9 cellular contexts compared by ENCODE assay signal in genomic region chr3:101825904-101826445, GRCh38. TPM values are rescaled to one million over a fixed set of nuclear protein-coding genes. Genes with fewer than 3 reads are reported as not detected.
DNase-seq lines count a peak whose midpoint lies in the region; ATAC-seq and TF ChIP-seq lines count a peak whose summit lies in the region.
"Had no signal": no experiment of that assay in that cellular context is flagged by ENCODE, and none has a peak within 500 bp of the region (broad histone marks: within the 10 kb centered on the region; RNA-seq: fewer than 3 reads in every experiment).

No MANE protein-coding gene starts in this region.

- 56 to 62% (median 60%) methylated on average over 2 of the region's 2 CpGs for WGBS in heart left ventricle, 4 donors

- intact Hi-C loops in heart left ventricle (cut with DNase I), result loop anchor here in 4 of 10 donors (2.0 to 10.0 kb wide), 3 partner anchors 23 to 909 kb away; partner anchors contain the start of gene NFKBIZ (in 2 of the 4)
- intact Hi-C loops in Right ventricle myocardium superior (cut with DNase I), result no loop called here
- intact Hi-C loops in upper lobe of right lung (cut with DNase I), result no loop called here

- TF ChIP-seq CTCF in heart left ventricle (IDR thresholded peaks at IDR 0.05) (no peak), upper lobe of right lung (IDR thresholded peaks at IDR 0.05) (no peak), progenitor cell of endocrine pancreas (IDR thresholded peaks at IDR 0.05; ENCODE audit: unreplicated experiment) (no peak)

- no peaks in the 10 kb centered on the region for H3K9me3 ChIP-seq in heart left ventricle
- H3K9me3 ChIP-seq in upper lobe of right lung, result no peaks in the 10 kb centered on the region

- DNase-seq in heart left ventricle, result no peak
- DNase-seq in Right ventricle myocardium superior, result no peak
- no peak for DNase-seq in activated naive CD8-positive, alpha-beta T cell treated with anti-CD3 and anti-CD28 coated beads, Interleukin-2, amount 50 U/mL, for 24 hours
- no peak for DNase-seq in memory B cell (ENCODE audit: low spot score in 2 of 2)
- DNase-seq in upper lobe of right lung, result no peak
- DNase-seq in progenitor cell of endocrine pancreas (ENCODE audit: low spot score, unreplicated experiment), result no peak

- no peaks in the 10 kb centered on the region for H3K27me3 ChIP-seq in heart left ventricle
- no peaks in the 10 kb centered on the region for H3K27me3 ChIP-seq in upper lobe of right lung

- H3K36me3 Mint-ChIP-seq in activated naive CD8-positive, alpha-beta T cell treated with anti-CD3 and anti-CD28 coated beads, Interleukin-2, amount 50 U/mL, for 24 hours (ENCODE audit: low read depth), result peaks cover 32% of the 10 kb centered on the region
- H3K36me3 Mint-ChIP-seq in memory B cell, result peaks cover 12% of the 10 kb centered on the region
- peaks cover 5% of the 10 kb centered on the region for H3K36me3 Mint-ChIP-seq in progenitor cell of endocrine pancreas (ENCODE audit: insufficient read depth)

- H3K4me1 ChIP-seq in heart left ventricle (peaks cover 0 to 37% (median 32%) of the 10 kb centered on the region in 12 donors), upper lobe of right lung (peaks cover 27% of the 10 kb centered on the region)

- H3K4me3 ChIP-seq in heart left ventricle (no peak overlapping the region), upper lobe of right lung (no peak overlapping the region)

- H3K27me3 Mint-ChIP-seq in activated naive CD8-positive, alpha-beta T cell treated with anti-CD3 and anti-CD28 coated beads, Interleukin-2, amount 50 U/mL, for 24 hours, result no peaks in the 10 kb centered on the region
- H3K27me3 Mint-ChIP-seq in memory B cell, result no peaks in the 10 kb centered on the region
- peaks cover 6% of the 10 kb centered on the region for H3K27me3 Mint-ChIP-seq in progenitor cell of endocrine pancreas

- ATAC-seq in heart left ventricle (no peak), Right ventricle myocardium superior (ENCODE audit: poor library complexity) (no peak), memory B cell (ENCODE audit: low read depth) (no peak), upper lobe of right lung (no peak), GM18511 (IDR thresholded peaks at IDR 0.05; ENCODE audit: unreplicated experiment) (no peak), GM18517 (IDR thresholded peaks at IDR 0.05; ENCODE audit: unreplicated experiment) (no peak)
- ATAC-seq in activated naive CD8-positive, alpha-beta T cell treated with anti-CD3 and anti-CD28 coated beads, Interleukin-2, amount 50 U/mL, for 24 hours, result no peak

- peak overlapping the region; percentile 87 for H3K27ac Mint-ChIP-seq in activated naive CD8-positive, alpha-beta T cell treated with anti-CD3 and anti-CD28 coated beads, Interleukin-2, amount 50 U/mL, for 24 hours
- H3K27ac Mint-ChIP-seq in memory B cell (peak overlapping the region; percentile 96), progenitor cell of endocrine pancreas (no peak overlapping the region)

- H3K4me1 Mint-ChIP-seq in activated naive CD8-positive, alpha-beta T cell treated with anti-CD3 and anti-CD28 coated beads, Interleukin-2, amount 50 U/mL, for 24 hours, result peaks cover 70% of the 10 kb centered on the region
- H3K4me1 Mint-ChIP-seq in memory B cell (peaks cover 33% of the 10 kb centered on the region), progenitor cell of endocrine pancreas (ENCODE audit: low read depth) (peaks cover 11% of the 10 kb centered on the region)

- H3K27ac ChIP-seq in heart left ventricle, result peak overlapping the region in 7 of 12 donors; percentile 18 to 91 (median 87)
- H3K27ac ChIP-seq in upper lobe of right lung, result peak overlapping the region; percentile 88
- H3K27ac ChIP-seq: C4-2B had no signal

- H3K36me3 ChIP-seq in heart left ventricle (peaks cover 0 to 25% (median 12%) of the 10 kb centered on the region in 9 donors), upper lobe of right lung (peaks cover 6% of the 10 kb centered on the region)

- H3K9me3 Mint-ChIP-seq in activated naive CD8-positive, alpha-beta T cell treated with anti-CD3 and anti-CD28 coated beads, Interleukin-2, amount 50 U/mL, for 24 hours, result no peaks in the 10 kb centered on the region
- no peaks in the 10 kb centered on the region for H3K9me3 Mint-ChIP-seq in memory B cell
- no peaks in the 10 kb centered on the region for H3K9me3 Mint-ChIP-seq in progenitor cell of endocrine pancreas (ENCODE audit: low read depth)

- H3K4me3 Mint-ChIP-seq in activated naive CD8-positive, alpha-beta T cell treated with anti-CD3 and anti-CD28 coated beads, Interleukin-2, amount 50 U/mL, for 24 hours, result peak overlapping the region; percentile 53
- H3K4me3 Mint-ChIP-seq in memory B cell (peak overlapping the region; percentile 82), progenitor cell of endocrine pancreas (ENCODE audit: low read depth) (no peak overlapping the region)

- no peak for TF ChIP-seq POLR2A in heart left ventricle (IDR thresholded peaks at IDR 0.05)

RNA-seq across cellular contexts. Expression of gene NFKBIZ, which starts 23.3 kb away (rescaled TPM):
- total RNA-seq in heart left ventricle, result 10 to 100 TPM in 4 of 9 donors, 1 to 10 TPM in 5; 6.9 to 44.8 (median 10.0) TPM
- 1 to 10 TPM; 5.6 to 7.2 TPM for polyA plus RNA-seq in heart left ventricle
- total RNA-seq in Right ventricle myocardium superior, result 12.9 TPM
- 87.7 TPM for total RNA-seq in upper lobe of right lung
- 13.3 and 13.5 TPM in 2 replicates for total RNA-seq in progenitor cell of endocrine pancreas

RNA-seq across cellular contexts. Expression of gene NXPE3, which starts 47.0 kb away (rescaled TPM):
- 10 to 100 TPM; 24.0 to 43.8 (median 36.4) TPM for total RNA-seq in heart left ventricle
- 10 to 100 TPM; 13.3 to 18.1 TPM for polyA plus RNA-seq in heart left ventricle
- 45.5 TPM for total RNA-seq in Right ventricle myocardium superior
- total RNA-seq in upper lobe of right lung, result 15.9 TPM
- total RNA-seq in progenitor cell of endocrine pancreas, result 6.4 and 7.2 TPM in 2 replicates
